34 cellular contexts compared by ENCODE assay signal in genomic region chrY:15415165-15415564, GRCh38.
"Had no signal": no experiment of that assay in that cellular context is flagged by ENCODE, and none has a peak within 500 bp of the region (broad histone marks: within the 10 kb centered on the region; RNA-seq: fewer than 3 reads in every experiment).

No MANE protein-coding gene starts in this region.

- H3K4me3 ChIP-seq: adrenal gland, body of pancreas, breast epithelium, cardiac muscle cell had no signal

- ATAC-seq: activated CD8-positive, alpha-beta T cell treated with anti-CD3 and anti-CD28 coated beads for 36 hours; activated naive CD4-positive, alpha-beta T cell treated with anti-CD3 and anti-CD28 coated beads, Interleukin-2, amount 50 U/mL, for 72 hours; activated T-cell treated with anti-CD3 and anti-CD28 coated beads, Interleukin-2, amount 50 U/mL, for 4 hours; activated T-cell treated with anti-CD3 and anti-CD28 coated beads, Interleukin-2, amount 50 U/mL, for 72 hours; activated T-helper 17 cell treated with anti-CD3 and anti-CD28 coated beads, Interleukin-2, amount 50 U/mL, for 72 hours; body of pancreas had no signal

- H3K27me3 ChIP-seq: adrenal gland, body of pancreas, brain microvascular endothelial cell, breast epithelium, cardiac muscle cell had no signal

- H3K36me3 ChIP-seq: adrenal gland, brain microvascular endothelial cell, breast epithelium, cardiac muscle cell had no signal

- DNase-seq: activated B cell treated with CpG ODN at 0.5 μM for 24 hours; activated CD4-positive, alpha-beta memory T cell treated with anti-CD3 and anti-CD28 coated beads for 36 hours; activated CD4-positive, alpha-beta T cell treated with anti-CD3 and anti-CD28 coated beads for 4 hours; activated CD4-positive, alpha-beta T cell treated with anti-CD3 and anti-CD28 coated beads, Interleukin-2, amount 10 ng/mL, durations not matched to agents 24 days and 14 days; activated CD4-positive, alpha-beta T cell treated with anti-CD3 and anti-CD28 coated beads, Interleukin-2, amount 50 U/mL, for 1 hour; activated CD4-positive, alpha-beta T cell treated with anti-CD3 and anti-CD28 coated beads, Interleukin-2, amount 50 U/mL, for 4 hours; activated CD4-positive, CD25-positive, alpha-beta regulatory T cell treated with anti-CD3 and anti-CD28 coated beads, Interleukin-2, amount 50 U/mL, for 72 hours; activated CD8-positive, alpha-beta memory T cell treated with anti-CD3 and anti-CD28 coated beads, Interleukin-2, amount 50 U/mL, for 4 hours; activated CD8-positive, alpha-beta T cell treated with anti-CD3 and anti-CD28 coated beads for 36 hours; activated effector memory CD4-positive, alpha-beta T cell treated with anti-CD3 and anti-CD28 coated beads, Interleukin-2, amount 50 U/mL, for 16 hours; activated gamma-delta T cell treated with Interleukin-2 at 50 U/mL for 16 hours; activated naive CD4-positive, alpha-beta T cell; activated naive CD4-positive, alpha-beta T cell treated with anti-CD3 and anti-CD28 coated beads for 36 hours; activated naive CD4-positive, alpha-beta T cell treated with anti-CD3 and anti-CD28 coated beads, Interleukin-2, amount 50 U/mL, for 16 hours; activated naive CD8-positive, alpha-beta T cell treated with anti-CD3 and anti-CD28 coated beads for 36 hours; activated T-cell treated with anti-CD3 and anti-CD28 coated beads for 4 hours; activated T-cell treated with anti-CD3 and anti-CD28 coated beads, Interleukin-2, amount 50 U/mL, for 1 hour; activated T-cell treated with anti-CD3 and anti-CD28 coated beads, Interleukin-2, amount 50 U/mL, for 4 hours; activated T-cell treated with anti-CD3 and anti-CD28 coated beads, Interleukin-2, amount 50 U/mL, for 72 hours; adrenal gland; amniotic stem cell; aorta; body of pancreas; brain microvascular endothelial cell; caudate nucleus; cerebellar nuclear complex; T-helper 1 cell; T-helper 2 cell; T-helper 9 cell had no signal

- H3K9me3 ChIP-seq: adrenal gland, body of pancreas, breast epithelium had no signal

- H3K27ac ChIP-seq: adrenal gland, body of pancreas, brain microvascular endothelial cell, breast epithelium, cardiac muscle cell, VCaP had no signal

- H3K4me1 ChIP-seq: adrenal gland, breast epithelium had no signal
